Comparison of ENCODE assay signal across 29 cellular contexts in the genomic region with DNA sequence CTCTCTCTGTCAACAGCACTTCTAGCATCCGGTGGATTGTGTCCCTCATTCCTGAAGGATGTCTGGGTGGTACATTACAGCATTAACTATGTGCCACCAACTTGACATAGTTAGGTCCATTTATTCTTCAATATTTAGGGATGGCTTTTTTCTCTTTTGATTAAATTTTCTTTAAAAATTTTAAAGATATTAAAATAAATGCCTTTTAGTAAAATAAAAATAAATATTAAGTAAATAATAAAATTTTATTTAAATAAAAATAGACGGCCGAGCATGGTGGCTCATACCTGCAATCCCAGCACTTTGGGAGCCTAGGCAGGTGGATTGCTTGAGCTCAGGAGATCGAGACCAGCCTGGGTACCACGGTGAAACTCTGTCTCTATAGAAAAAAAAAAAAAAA. TPM values are rescaled to one million over a fixed set of nuclear protein-coding genes. Genes with fewer than 3 reads are reported as not detected.
"Had no signal": no experiment of that assay in that cellular context is flagged by ENCODE, and none has a peak within 500 bp of the region (broad histone marks: within the 10 kb centered on the region; RNA-seq: fewer than 3 reads in every experiment).

No MANE protein-coding gene starts in this region.

- H3K9me3 Mint-ChIP-seq: dendritic cell treated with granulocyte-macrophage colony-stimulating factor and Interleukin-4, amounts not matched to agents 40 ng/mL and 50 ng/mL, for 4 days; effector memory CD8-positive, alpha-beta T cell had no signal

- H3K4me2 ChIP-seq: hepatocyte had no signal

- FAIRE-seq: colon, endometrium, endothelial cell of umbilical vein, frontal cortex had no signal

- ATAC-seq: effector memory CD8-positive, alpha-beta T cell; esophagus mucosa; foreskin keratinocyte; gastrocnemius medialis; gastroesophageal sphincter; heart left ventricle; heart right ventricle had no signal

- H2AFZ ChIP-seq: hepatocyte had no signal

- H3K27ac Mint-ChIP-seq: dendritic cell treated with granulocyte-macrophage colony-stimulating factor and Interleukin-4, amounts not matched to agents 40 ng/mL and 50 ng/mL, for 4 days; effector memory CD8-positive, alpha-beta T cell; endodermal cell had no signal

- H3K4me3 Mint-ChIP-seq: dendritic cell treated with granulocyte-macrophage colony-stimulating factor and Interleukin-4, amounts not matched to agents 40 ng/mL and 50 ng/mL, for 4 days; effector memory CD8-positive, alpha-beta T cell; endodermal cell had no signal

- H3K36me3 ChIP-seq: colonic mucosa, esophagus muscularis mucosa, esophagus squamous epithelium, gastrocnemius medialis, gastroesophageal sphincter, heart left ventricle, heart right ventricle had no signal

- H3K4me1 Mint-ChIP-seq: endodermal cell had no signal

- H3K27me3 ChIP-seq: colonic mucosa, gastrocnemius medialis, hepatocyte had no signal

- DNase-seq: colonic mucosa; cortex of kidney; dermis blood vessel endothelial cell; dorsolateral prefrontal cortex; effector CD4-positive, alpha-beta T cell; effector CD8-positive, alpha-beta T cell; effector memory CD4-positive, alpha-beta T cell; effector memory CD8-positive, alpha-beta T cell; endodermal cell; erythroblast; esophagus squamous epithelium; foreskin keratinocyte; foreskin melanocyte; gastrocnemius medialis; glutamatergic neuron; head of caudate nucleus; heart left ventricle; heart right ventricle had no signal

- H3K4me3 ChIP-seq: colonic mucosa, coronary artery, dorsolateral prefrontal cortex, esophagus muscularis mucosa, esophagus squamous epithelium, gastrocnemius medialis, gastroesophageal sphincter, heart left ventricle, heart right ventricle, hepatocyte had no signal

- H3K4me1 ChIP-seq: colonic mucosa, esophagus muscularis mucosa, esophagus squamous epithelium, foreskin keratinocyte, gastrocnemius medialis, gastroesophageal sphincter, heart left ventricle, heart right ventricle had no signal

- H3K9me3 ChIP-seq: colonic mucosa, esophagus muscularis mucosa, esophagus squamous epithelium, gastrocnemius medialis, gastroesophageal sphincter had no signal

- H3K27ac ChIP-seq: colonic mucosa, coronary artery, dorsolateral prefrontal cortex, epithelial cell of prostate, esophagus muscularis mucosa, esophagus squamous epithelium, foreskin keratinocyte, gastrocnemius medialis, gastroesophageal sphincter, heart left ventricle, heart right ventricle, hepatocyte had no signal

- H3K79me2 ChIP-seq: hepatocyte had no signal

RNA-seq across cellular contexts. Expression of gene ANKRD45, which starts 35.5 kb away (rescaled TPM):
- total RNA-seq: esophagus mucosa, esophagus squamous epithelium, gastrocnemius medialis had no signal
